ENCODE assay signal across 20 cellular contexts in the genomic region with DNA sequence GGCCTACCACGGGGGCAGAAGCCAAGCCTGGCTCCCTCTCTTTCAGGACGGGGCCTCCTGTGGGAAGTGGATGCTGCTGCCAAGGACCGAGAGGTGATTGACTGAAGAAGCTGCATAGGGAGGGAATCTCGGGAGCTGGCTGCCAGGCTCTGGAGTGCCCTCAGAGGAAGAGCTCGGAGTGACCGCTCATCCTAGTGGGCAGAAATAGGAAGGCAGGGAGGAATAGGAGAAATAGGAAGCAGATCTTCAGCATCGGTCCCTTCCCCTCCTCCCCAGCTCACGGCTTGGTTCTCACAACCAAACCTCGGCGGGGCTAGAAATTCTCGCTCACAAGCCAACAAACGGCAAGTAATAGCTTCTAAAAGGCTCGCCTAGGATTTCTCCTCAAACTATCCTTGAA.
DNase-seq lines count a peak whose midpoint lies in the region; ATAC-seq, FAIRE-seq and TF ChIP-seq lines count a peak whose summit lies in the region.
"Had no signal": no experiment of that assay in that cellular context is flagged by ENCODE, and none has a peak within 500 bp of the region (broad histone marks: within the 10 kb centered on the region; RNA-seq: fewer than 3 reads in every experiment).

No MANE protein-coding gene starts in this region.

- H3K79me2 ChIP-seq in HepG2 (ENCODE audit: insufficient read depth, low read length) (no peaks in the 10 kb centered on the region), MM.1S (ENCODE audit: low read length) (no peaks in the 10 kb centered on the region)

- ATAC-seq in HepG2 (peak; percentile 43; the same call in 2 of the 3 replicates), right lobe of liver (no peak), HG02763 (IDR thresholded peaks at IDR 0.05; ENCODE audit: unreplicated experiment) (no peak)
- ATAC-seq in natural killer cell treated with Interleukin-12 subunit alpha and Interleukin-12 subunit beta and Interleukin-15 and Interleukin-18, amount 100 ng/mL, for 72 hours, result no peak
- ATAC-seq in activated naive CD4-positive, alpha-beta T cell treated with anti-CD3 and anti-CD28 coated beads, Interleukin-2, amount 50 U/mL, for 72 hours, result no peak
- ATAC-seq: activated CD8-positive, alpha-beta memory T cell treated with anti-CD3 and anti-CD28 coated beads, Interleukin-2, amount 10 ng/mL, durations not matched to agents 7 days and 5 days had no signal

- H3K4me2 ChIP-seq in HepG2 (ENCODE audit: low read depth, low read length), result no peak overlapping the region
- H3K4me2 ChIP-seq in MM.1S (ENCODE audit: low read depth, low read length), result no peak overlapping the region

- TF ChIP-seq EP300 in HepG2 (IDR thresholded peaks at IDR 0.05; ENCODE audit: low read depth in 2 of 2, low read length in 2 of 2), result no peak
- no peak for TF ChIP-seq EP300 in HepG2 (CRISPR knock-in tag; IDR thresholded peaks at IDR 0.05; ENCODE audit: borderline replicate concordance)

- POLR2A ChIA-PET in HepG2 (lab: Yijun Ruan, JAX), result no interaction called here

- no peak for DNase-seq in HepG2 (ENCODE audit: low spot score)
- DNase-seq in right lobe of liver, result no peak
- DNase-seq in choroid plexus epithelial cell (ENCODE audit: low read depth), result no peak
- DNase-seq in natural killer cell treated with Interleukin-12 subunit alpha and Interleukin-12 subunit beta and Interleukin-15 and Interleukin-18, amount 100 ng/mL, for 72 hours (ENCODE audit: low spot score), result no peak
- no peak for DNase-seq in activated naive CD4-positive, alpha-beta T cell treated with anti-CD3 and anti-CD28 coated beads, Interleukin-2, amount 50 U/mL, for 72 hours (ENCODE audit: low spot score in 2 of 2)
- DNase-seq in pons (ENCODE audit: low spot score), result no peak
- no peak for DNase-seq in MM.1S
- DNase-seq: ACHN; activated CD4-positive, CD25-positive, alpha-beta regulatory T cell; activated CD8-positive, alpha-beta memory T cell treated with anti-CD3 and anti-CD28 coated beads, Interleukin-2, amount 10 ng/mL, durations not matched to agents 7 days and 5 days; activated gamma-delta T cell; Caco-2; effector memory CD4-positive, alpha-beta T cell; GF-D8; NCI-H82; RPMI8226 had no signal

- H3K27me3 ChIP-seq in HepG2 (ENCODE audit: control insufficient read depth in 1 of 2, insufficient read depth in 2 of 2, low read length in 2 of 2) (no peaks in the 10 kb centered on the region; a peak in 1 of 5 replicates), right lobe of liver (no peaks in the 10 kb centered on the region), MM.1S (replicated peaks; ENCODE audit: insufficient read depth, low read length) (no peaks in the 10 kb centered on the region)
- H3K27me3 ChIP-seq: gastrocnemius medialis, pancreas had no signal

- H3K4me3 Mint-ChIP-seq in natural killer cell treated with Interleukin-12 subunit alpha and Interleukin-12 subunit beta and Interleukin-15 and Interleukin-18, amount 100 ng/mL, for 72 hours, result peak overlapping the region; percentile 27
- H3K4me3 Mint-ChIP-seq: activated CD8-positive, alpha-beta memory T cell treated with anti-CD3 and anti-CD28 coated beads, Interleukin-2, amount 10 ng/mL, durations not matched to agents 7 days and 5 days; T-helper 1 cell treated with Interleukin-12 subunit alpha and Interleukin-12 subunit beta and Interleukin-4 antibody, amounts not matched to agents 30 μg/mL and 1 μg/mL, for 36 hours had no signal

- no peaks in the 10 kb centered on the region for H3F3A ChIP-seq in MM.1S (ENCODE audit: insufficient read depth, low read length)

- no peaks in the 10 kb centered on the region for H3K9me3 ChIP-seq in HepG2 (ENCODE audit: low read length)
- no peaks in the 10 kb centered on the region for H3K9me3 ChIP-seq in right lobe of liver
- no peaks in the 10 kb centered on the region for H3K9me3 ChIP-seq in MM.1S (replicated peaks; ENCODE audit: insufficient read depth, low read length)
- H3K9me3 ChIP-seq: Caco-2, gastrocnemius medialis, pancreas had no signal

- no peaks in the 10 kb centered on the region for H3K9me2 ChIP-seq in MM.1S (replicated peaks; ENCODE audit: insufficient read depth, low read length)

- no peak for TF ChIP-seq RAD21 in HepG2 (CRISPR knock-in tag; IDR thresholded peaks at IDR 0.05)

- CTCF ChIA-PET in HepG2 (lab: Yijun Ruan, JAX; ENCODE audit: low intra/inter-chr PET ratio, low total read pairs), result no interaction called here

- TF ChIP-seq POLR2A in HepG2 (IDR thresholded peaks at IDR 0.05; ENCODE audit: insufficient read depth in 1 of 2, low read depth in 2 of 2, low read length in 2 of 2) (no peak), right lobe of liver (IDR thresholded peaks at IDR 0.05) (no peak)

- H3K27me3 Mint-ChIP-seq in natural killer cell treated with Interleukin-12 subunit alpha and Interleukin-12 subunit beta and Interleukin-15 and Interleukin-18, amount 100 ng/mL, for 72 hours, result no peaks in the 10 kb centered on the region

- whole genome bisulfite sequencing in HepG2 (ENCODE audit: low lambda C conversion rate), result 81% methylated on average over 13 of the region's 13 CpGs
- WGBS in right lobe of liver (ENCODE audit: insufficient coverage, low coverage, low lambda C conversion rate, missing lambda C conversion rate), result 80% methylated on average over 5 of the region's 13 CpGs

- TF ChIP-seq CTCF in HepG2 (CRISPR knock-in tag; IDR thresholded peaks at IDR 0.05) (no peak), right lobe of liver (IDR thresholded peaks at IDR 0.05) (no peak), choroid plexus epithelial cell (conservative IDR thresholded peaks at IDR 0.05; ENCODE audit: low read depth, low read length) (peak; percentile 2), MM.1S (IDR thresholded peaks at IDR 0.05; ENCODE audit: low read length) (no peak)

- no peak for FAIRE-seq in HepG2 (lab: Jason Lieb, UNC)
- FAIRE-seq: pancreas had no signal

- H3K36me3 Mint-ChIP-seq in natural killer cell treated with Interleukin-12 subunit alpha and Interleukin-12 subunit beta and Interleukin-15 and Interleukin-18, amount 100 ng/mL, for 72 hours, result no peaks in the 10 kb centered on the region
- no peaks in the 10 kb centered on the region for H3K36me3 Mint-ChIP-seq in activated naive CD4-positive, alpha-beta T cell treated with anti-CD3 and anti-CD28 coated beads, Interleukin-2, amount 50 U/mL, for 72 hours
- H3K36me3 Mint-ChIP-seq: activated CD8-positive, alpha-beta memory T cell treated with anti-CD3 and anti-CD28 coated beads, Interleukin-2, amount 10 ng/mL, durations not matched to agents 7 days and 5 days had no signal

- H3K36me3 ChIP-seq in HepG2 (replicated peaks in 1 of 2; ENCODE audit: control insufficient read depth in 1 of 2, insufficient read depth in 2 of 2, low read length in 2 of 2) (no peaks in the 10 kb centered on the region), right lobe of liver (no peaks in the 10 kb centered on the region), MM.1S (replicated peaks; ENCODE audit: insufficient read depth, low read length) (no peaks in the 10 kb centered on the region)
- H3K36me3 ChIP-seq: gastrocnemius medialis, pancreas had no signal

- H3K27ac Mint-ChIP-seq in natural killer cell treated with Interleukin-12 subunit alpha and Interleukin-12 subunit beta and Interleukin-15 and Interleukin-18, amount 100 ng/mL, for 72 hours, result peak overlapping the region; percentile 27 to 75
- peak overlapping the region in 1 of 2 donors; percentile 60 for H3K27ac Mint-ChIP-seq in activated naive CD4-positive, alpha-beta T cell treated with anti-CD3 and anti-CD28 coated beads, Interleukin-2, amount 50 U/mL, for 72 hours
- H3K27ac Mint-ChIP-seq: activated CD8-positive, alpha-beta memory T cell treated with anti-CD3 and anti-CD28 coated beads, Interleukin-2, amount 10 ng/mL, durations not matched to agents 7 days and 5 days; T-helper 1 cell treated with Interleukin-12 subunit alpha and Interleukin-12 subunit beta and Interleukin-4 antibody, amounts not matched to agents 30 μg/mL and 1 μg/mL, for 36 hours had no signal

- no peak overlapping the region for H3K27ac ChIP-seq in HepG2 (ENCODE audit: extremely low read length, insufficient read depth, low read length)
- H3K27ac ChIP-seq in right lobe of liver, result no peak overlapping the region
- H3K27ac ChIP-seq in MM.1S (ENCODE audit: low read length), result no peak overlapping the region
- H3K27ac ChIP-seq: gastrocnemius medialis, pancreas had no signal

- in situ Hi-C loops in HepG2 (cut with HindIII; ENCODE audit: extremely low pct_ligation_motif_present, low pct_unique_long_range_greater_than_20kb), result no loop called here

- H3K4me3 ChIP-seq in HepG2 (replicated peaks in 1 of 3; ENCODE audit: insufficient read depth in 1 of 3, low read depth in 2 of 3, low read length in 3 of 3) (no peak overlapping the region), right lobe of liver (no peak overlapping the region), choroid plexus epithelial cell (ENCODE audit: low read depth, low read length) (no peak overlapping the region), MM.1S (ENCODE audit: low read length) (no peak overlapping the region)
- H3K4me3 ChIP-seq: pancreas had no signal

- intact Hi-C loops in HepG2 (cut with micrococcal nuclease; ENCODE audit: unreplicated experiment) (no loop called here), right lobe of liver (cut with DNase I) (no loop called here)

- H2AFZ ChIP-seq in HepG2 (ENCODE audit: low read length), result no peak overlapping the region
- H2AFZ ChIP-seq in MM.1S (ENCODE audit: low read length), result no peak overlapping the region

- H3K9me3 Mint-ChIP-seq in natural killer cell treated with Interleukin-12 subunit alpha and Interleukin-12 subunit beta and Interleukin-15 and Interleukin-18, amount 100 ng/mL, for 72 hours, result no peaks in the 10 kb centered on the region
- H3K9me3 Mint-ChIP-seq in activated naive CD4-positive, alpha-beta T cell treated with anti-CD3 and anti-CD28 coated beads, Interleukin-2, amount 50 U/mL, for 72 hours, result no peaks in the 10 kb centered on the region
- H3K9me3 Mint-ChIP-seq: T-helper 1 cell treated with Interleukin-12 subunit alpha and Interleukin-12 subunit beta and Interleukin-4 antibody, amounts not matched to agents 30 μg/mL and 1 μg/mL, for 36 hours had no signal

- BruUV-seq in HepG2 (replicated peaks; lab: Mats Ljungman, UMichigan), result no TSS peak

- H4K20me1 ChIP-seq in HepG2 (ENCODE audit: insufficient read depth, low read length) (no peaks in the 10 kb centered on the region), MM.1S (ENCODE audit: insufficient read depth, low read length) (no peaks in the 10 kb centered on the region)

- peaks cover 70% of the 10 kb centered on the region for H3K4me1 ChIP-seq in HepG2 (ENCODE audit: insufficient read depth, low read length)
- peaks cover 0 to 28% (median 7%) of the 10 kb centered on the region in 4 donors for H3K4me1 ChIP-seq in right lobe of liver
- no peaks in the 10 kb centered on the region for H3K4me1 ChIP-seq in MM.1S (ENCODE audit: low read length)
- H3K4me1 ChIP-seq: gastrocnemius medialis had no signal

- H3K4me1 Mint-ChIP-seq in natural killer cell treated with Interleukin-12 subunit alpha and Interleukin-12 subunit beta and Interleukin-15 and Interleukin-18, amount 100 ng/mL, for 72 hours (ENCODE audit: low read depth in 2 of 2), result peaks cover 61 to 71% of the 10 kb centered on the region in 2 donors

- H3K9ac ChIP-seq in HepG2 (ENCODE audit: insufficient read depth, low read depth, low read length) (no peak overlapping the region), MM.1S (ENCODE audit: low read length) (no peak overlapping the region)
